Comparison of ENCODE assay signal across 8 cellular contexts in genomic region chr7:8436965-8437364, GRCh38.
DNase-seq lines count a peak whose midpoint lies in the region; ATAC-seq and TF ChIP-seq lines count a peak whose summit lies in the region.

No MANE protein-coding gene starts in this region.

- ATAC-seq in GM21515 (IDR thresholded peaks at IDR 0.05; ENCODE audit: unreplicated experiment) = peak; percentile 92

- DNase-seq in SIG-M5 treated with dmso at 0.1 percent for 504 hours (lab: John Stamatoyannopoulos, UW; ENCODE audit: unreplicated experiment) = peak; percentile 24
- no peak for DNase-seq in SIG-M5 (lab: John Stamatoyannopoulos, UW)
- DNase-seq in HPDE6-E6E7 (ENCODE audit: extremely low spot score) = peak; percentile 32
- peak in 1 of 2 donors; percentile 4 for DNase-seq in foreskin fibroblast
- peak; percentile 68 for DNase-seq in stimulated activated CD4-positive, alpha-beta T cell treated with anti-CD3 and anti-CD28 coated beads, Interleukin-1b, Interleukin-23, amount 100 ng/mL, for 48 hours
- no peak for DNase-seq in OCI-M2 (lab: John Stamatoyannopoulos, UW; ENCODE audit: unreplicated experiment)

- no peak overlapping the region; the same call in 1 of the 2 replicates for H3K27ac ChIP-seq in VCaP

- H3K4me3 ChIP-seq in foreskin fibroblast (ENCODE audit: low read depth in 1 of 2, low read length in 2 of 2) = no peak overlapping the region

- peak; percentile 95 for TF ChIP-seq CTCF in VCaP (conservative IDR thresholded peaks at IDR 0.05)
- peak; percentile 37 for TF ChIP-seq CTCF in foreskin fibroblast (IDR thresholded peaks at IDR 0.05; ENCODE audit: low read depth, low read length)

Comparison
In these comparisons a context has a peak if more than half of its experiments do, and no peak if none do; other contexts are left out.
1. DNase-seq: peak in SIG-M5 treated with dmso at 0.1 percent for 504 hours (single experiment), HPDE6-E6E7 (single experiment) and stimulated activated CD4-positive, alpha-beta T cell treated with anti-CD3 and anti-CD28 coated beads, Interleukin-1b, Interleukin-23, amount 100 ng/mL, for 48 hours (single experiment); none in SIG-M5 (single experiment) and OCI-M2 (single experiment).